ENCODE assay signal across 14 cellular contexts in genomic region chr3:45544719-45545296, GRCh38. TPM values are rescaled to one million over a fixed set of nuclear protein-coding genes. Genes with fewer than 3 reads are reported as not detected.
DNase-seq lines count a peak whose midpoint lies in the region; ATAC-seq, FAIRE-seq and TF ChIP-seq lines count a peak whose summit lies in the region.
"Had no signal": no experiment of that assay in that cellular context is flagged by ENCODE, and none has a peak within 500 bp of the region (broad histone marks: within the 10 kb centered on the region; RNA-seq: fewer than 3 reads in every experiment).

No MANE protein-coding gene starts in this region.

- H3K4me3 ChIP-seq in CD8-positive, alpha-beta T cell (ENCODE audit: low read depth, low read length): no peak overlapping the region
- H3K4me3 ChIP-seq in PC-3 (ENCODE audit: low read length): no peak overlapping the region
- H3K4me3 ChIP-seq in epithelial cell of proximal tubule (ENCODE audit: low read depth, low read length): no peak overlapping the region
- H3K4me3 ChIP-seq in neural progenitor cell: no peak overlapping the region

- H3K9me3 ChIP-seq in CD8-positive, alpha-beta T cell (ENCODE audit: low read length): no peaks in the 10 kb centered on the region
- H3K9me3 ChIP-seq in PC-3 (ENCODE audit: low read length) (no peaks in the 10 kb centered on the region), neural progenitor cell (ENCODE audit: low read depth) (no peaks in the 10 kb centered on the region)

- no peaks in the 10 kb centered on the region for H3K9me3 Mint-ChIP-seq in CD8-positive, alpha-beta T cell
- no peaks in the 10 kb centered on the region for H3K9me3 Mint-ChIP-seq in neural progenitor cell
- H3K9me3 Mint-ChIP-seq: activated naive CD4-positive, alpha-beta T cell treated with anti-CD3 and anti-CD28 coated beads, Interleukin-2, amount 10 ng/mL, durations not matched to agents 7 days and 5 days; CD8-positive, alpha-beta memory T cell had no signal

- no peaks in the 10 kb centered on the region for H3K27me3 Mint-ChIP-seq in CD8-positive, alpha-beta T cell (ENCODE audit: low read depth)
- peaks cover 5% of the 10 kb centered on the region for H3K27me3 Mint-ChIP-seq in neural progenitor cell (ENCODE audit: insufficient read depth, low read depth)
- H3K27me3 Mint-ChIP-seq: activated naive CD4-positive, alpha-beta T cell treated with anti-CD3 and anti-CD28 coated beads, Interleukin-2, amount 10 ng/mL, durations not matched to agents 7 days and 5 days; CD8-positive, alpha-beta memory T cell had no signal

- no peaks in the 10 kb centered on the region for H3K4me1 Mint-ChIP-seq in CD8-positive, alpha-beta T cell (ENCODE audit: low read depth)
- peaks cover 7% of the 10 kb centered on the region for H3K4me1 Mint-ChIP-seq in neural progenitor cell
- H3K4me1 Mint-ChIP-seq: activated naive CD4-positive, alpha-beta T cell treated with anti-CD3 and anti-CD28 coated beads, Interleukin-2, amount 10 ng/mL, durations not matched to agents 7 days and 5 days had no signal

- H3K27ac Mint-ChIP-seq in CD8-positive, alpha-beta T cell: peak overlapping the region; percentile 72
- peak overlapping the region; percentile 46 for H3K27ac Mint-ChIP-seq in neural progenitor cell
- H3K27ac Mint-ChIP-seq: activated naive CD4-positive, alpha-beta T cell treated with anti-CD3 and anti-CD28 coated beads, Interleukin-2, amount 10 ng/mL, durations not matched to agents 7 days and 5 days had no signal

- H3K27me3 ChIP-seq in CD8-positive, alpha-beta T cell (ENCODE audit: insufficient read depth, low read length): no peaks in the 10 kb centered on the region
- H3K27me3 ChIP-seq in PC-3 (ENCODE audit: low read length) (no peaks in the 10 kb centered on the region), neural progenitor cell (no peaks in the 10 kb centered on the region)

- TF ChIP-seq CTCF in CD8-positive, alpha-beta T cell (IDR thresholded peaks at IDR 0.05): no peak
- peak; percentile 30; the same call in 1 of the 2 replicates for TF ChIP-seq CTCF in PC-3 (conservative IDR thresholded peaks at IDR 0.05; ENCODE audit: low read depth, low read length)
- TF ChIP-seq CTCF in epithelial cell of proximal tubule (conservative IDR thresholded peaks at IDR 0.05; ENCODE audit: low read depth, low read length): peak; percentile 31
- no peak for TF ChIP-seq CTCF in neural progenitor cell (IDR thresholded peaks at IDR 0.05)

- H3K79me2 ChIP-seq in PC-3 (ENCODE audit: low read length) (no peaks in the 10 kb centered on the region), neural progenitor cell (ENCODE audit: low read depth) (no peaks in the 10 kb centered on the region)

- FAIRE-seq in RCC 7860 (lab: Jason Lieb, UNC): no peak

- no peak for DNase-seq in CD8-positive, alpha-beta T cell
- no peak for DNase-seq in PC-3
- no peak for DNase-seq in epithelial cell of proximal tubule (ENCODE audit: low read depth)
- no peak for DNase-seq in neural progenitor cell (ENCODE audit: low spot score)
- DNase-seq in stimulated activated CD4-positive, alpha-beta T cell treated with anti-CD3 and anti-CD28 coated beads, Interleukin-12 subunit alpha, Interleukin-12 subunit beta, amount 100 ng/mL, for 4 hours: no peak
- no peak for DNase-seq in DMS 273 treated with DMSO at 0.1 percent for 48 hours (lab: John Stamatoyannopoulos, UW)
- DNase-seq in RCC 7860 (ENCODE audit: low spot score): no peak
- DNase-seq: activated CD4-positive, alpha-beta T cell treated with anti-CD3 and anti-CD28 coated beads for 48 hours; activated naive CD4-positive, alpha-beta T cell treated with anti-CD3 and anti-CD28 coated beads, Interleukin-2, amount 10 ng/mL, durations not matched to agents 7 days and 5 days; CD8-positive, alpha-beta memory T cell; NCI-H526; stimulated activated CD4-positive, alpha-beta T cell treated with anti-CD3 and anti-CD28 coated beads, Interleukin-1b, Interleukin-23, amount 100 ng/mL, for 48 hours had no signal

- intact Hi-C loops in CD8-positive, alpha-beta T cell (cut with DNase I, micrococcal nuclease): no loop called here
- intact Hi-C loops in PC-3 (cut with micrococcal nuclease): no loop called here

- no peaks in the 10 kb centered on the region for H3K36me3 ChIP-seq in CD8-positive, alpha-beta T cell (ENCODE audit: insufficient read depth, low read length)
- H3K36me3 ChIP-seq in PC-3 (ENCODE audit: low read depth, low read length) (no peaks in the 10 kb centered on the region), neural progenitor cell (no peaks in the 10 kb centered on the region)

- POLR2A ChIA-PET in CD8-positive, alpha-beta T cell (lab: Charles Lee): no interaction called here
- POLR2A ChIA-PET in PC-3 (lab: Charles Lee; ENCODE audit: unreplicated experiment): interaction anchor here (0.7 kb wide), 1 partner anchor 53 kb away, joined by 4 read pairs; no protein-coding TSS in a partner anchor

- no peak overlapping the region for H3K9ac ChIP-seq in PC-3 (ENCODE audit: low read length)
- no peak overlapping the region for H3K9ac ChIP-seq in neural progenitor cell

- CTCF ChIA-PET in CD8-positive, alpha-beta T cell (lab: Charles Lee): interaction anchor here (0.7 to 3.2 kb wide), 4 partner anchors 10 to 508 kb away, joined by 3 to 14 read pairs (median 3); no protein-coding TSS in a partner anchor
- CTCF ChIA-PET in PC-3 (lab: Charles Lee): no interaction called here

- H3K36me3 Mint-ChIP-seq in CD8-positive, alpha-beta T cell: peaks cover 45% of the 10 kb centered on the region
- H3K36me3 Mint-ChIP-seq in neural progenitor cell: peaks cover 10% of the 10 kb centered on the region

- no peak overlapping the region for H3K4me2 ChIP-seq in PC-3 (ENCODE audit: low read length)
- H3K4me2 ChIP-seq in neural progenitor cell: no peak overlapping the region

- no peak overlapping the region for H3K4me3 Mint-ChIP-seq in CD8-positive, alpha-beta T cell
- H3K4me3 Mint-ChIP-seq in neural progenitor cell: no peak overlapping the region
- H3K4me3 Mint-ChIP-seq: activated naive CD4-positive, alpha-beta T cell treated with anti-CD3 and anti-CD28 coated beads, Interleukin-2, amount 10 ng/mL, durations not matched to agents 7 days and 5 days; CD8-positive, alpha-beta memory T cell had no signal

- H3K4me1 ChIP-seq in CD8-positive, alpha-beta T cell (ENCODE audit: insufficient read depth, low read length): no peaks in the 10 kb centered on the region
- H3K4me1 ChIP-seq in PC-3 (ENCODE audit: insufficient read depth, low read length) (peaks cover 27% of the 10 kb centered on the region), neural progenitor cell (no peaks in the 10 kb centered on the region)

- H4K20me1 ChIP-seq in PC-3 (ENCODE audit: low read length): no peaks in the 10 kb centered on the region
- no peaks in the 10 kb centered on the region for H4K20me1 ChIP-seq in neural progenitor cell (ENCODE audit: low read depth)

- BruUV-seq in PC-3 (replicated peaks; lab: Mats Ljungman, UMichigan): no TSS peak

- H2AFZ ChIP-seq in PC-3 (ENCODE audit: low read length) (no peak overlapping the region), neural progenitor cell (replicated peaks) (no peak overlapping the region)

- no peaks in the 10 kb centered on the region for H3K9me2 ChIP-seq in PC-3 (replicated peaks; ENCODE audit: low read length)

- no peak overlapping the region for H3K27ac ChIP-seq in CD8-positive, alpha-beta T cell (ENCODE audit: low read depth, low read length)
- H3K27ac ChIP-seq in PC-3 (ENCODE audit: low read length): no peak overlapping the region
- H3K27ac ChIP-seq in neural progenitor cell: no peak overlapping the region
- H3K27ac ChIP-seq: epithelial cell of prostate had no signal

- H3F3A ChIP-seq in PC-3 (ENCODE audit: low read length, unreplicated experiment): no peaks in the 10 kb centered on the region
- H3F3A ChIP-seq in neural progenitor cell (ENCODE audit: low read depth): peaks cover 4% of the 10 kb centered on the region

- no peak for ATAC-seq in CD8-positive, alpha-beta T cell
- ATAC-seq in PC-3 (no peak), HG03571 (IDR thresholded peaks at IDR 0.05; ENCODE audit: unreplicated experiment) (no peak)

RNA-seq across cellular contexts. Expression of gene LIMD1, which starts 49.7 kb away (rescaled TPM):
- total RNA-seq in CD8-positive, alpha-beta T cell: 10 to 100 TPM; 13.5 to 13.8 TPM
- total RNA-seq in PC-3 (2014; rRNA removed): 37.1 and 42.7 TPM in 2 replicates
- total RNA-seq in epithelial cell of proximal tubule: 13.5 and 13.7 TPM in 2 replicates
- 10.0 and 14.8 TPM in 2 replicates for total RNA-seq in neural progenitor cell (ENCODE audit: low replicate concordance)

Comparison
In these comparisons a context has a peak if more than half of its experiments do, and no peak if none do; other contexts are left out.
1. CTCF ChIP-seq: peak in PC-3 (single experiment) and epithelial cell of proximal tubule (single experiment); none in CD8-positive, alpha-beta T cell (single experiment) and neural progenitor cell (single experiment).